Comparison of ENCODE assay signal across 20 cellular contexts in genomic region chr16:35798885-35799426, GRCh38.
DNase-seq lines count a peak whose midpoint lies in the region; ATAC-seq lines count a peak whose summit lies in the region.
"Had no signal": no experiment of that assay in that cellular context is flagged by ENCODE, and none has a peak within 500 bp of the region (broad histone marks: within the 10 kb centered on the region; RNA-seq: fewer than 3 reads in every experiment).

No MANE protein-coding gene starts in this region.

- ATAC-seq in left ventricle myocardium superior (peak; percentile 98), GM18867 (IDR thresholded peaks at IDR 0.05; ENCODE audit: unreplicated experiment) (no peak)
- ATAC-seq: foreskin keratinocyte; left colon; stimulated activated naive B cell treated with anti-CD40 and anti-IgM and Interleukin-4, amounts not matched to agents 10 μg/mL and 1 μg/mL and 100 μg/mL, for 72 hours had no signal

- intact Hi-C loops in left ventricle myocardium superior (cut with micrococcal nuclease): no loop called here

- DNase-seq in DMS 273 treated with DMSO at 0.1 percent for 48 hours (lab: John Stamatoyannopoulos, UW): peak; percentile 95
- peak; percentile 63 for DNase-seq in NCI-H1092 treated with DMSO at 0.1 percent for 48 hours (lab: John Stamatoyannopoulos, UW)
- peak; percentile 74 for DNase-seq in RPMI8226
- DNase-seq in left ventricle myocardium superior: peak; percentile 84
- DNase-seq in NCI-H1930 (lab: John Stamatoyannopoulos, UW): no peak
- no peak for DNase-seq in middle frontal gyrus (ENCODE audit: extremely low spot score, low spot score)
- DNase-seq in stimulated activated naive CD4-positive, alpha-beta T cell treated with Interleukin-2 at 50 U/mL for 16 hours (lab: John Stamatoyannopoulos, UW): no peak
- DNase-seq: activated CD4-positive, CD25-positive, alpha-beta regulatory T cell treated with anti-CD3 and anti-CD28 coated beads, Interleukin-2, amount 50 U/mL, for 72 hours; activated naive CD8-positive, alpha-beta T cell treated with anti-CD3 and anti-CD28 coated beads for 36 hours; CD8-positive, alpha-beta memory T cell; foreskin keratinocyte; GM23248; IMR-90; left colon; MV-4-11; retina; stimulated activated CD4-positive, alpha-beta T cell treated with anti-CD3 and anti-CD28 coated beads, Interleukin-15, amount 100 ng/mL, for 24 hours; stimulated activated naive B cell treated with anti-CD40 and anti-IgM and Interleukin-4, amounts not matched to agents 10 μg/mL and 1 μg/mL and 100 μg/mL, for 72 hours; tibial artery had no signal

Comparison
In these comparisons a context has a peak if more than half of its experiments do, and no peak if none do; other contexts are left out.
1. DNase-seq: peak in DMS 273 treated with DMSO at 0.1 percent for 48 hours (single experiment), NCI-H1092 treated with DMSO at 0.1 percent for 48 hours (single experiment), RPMI8226 (single experiment) and left ventricle myocardium superior (single experiment); none in NCI-H1930 (0 of 2), middle frontal gyrus (single experiment) and stimulated activated naive CD4-positive, alpha-beta T cell treated with Interleukin-2 at 50 U/mL for 16 hours (single experiment).